ENCODE assay signal across 13 cellular contexts in the genomic region with DNA sequence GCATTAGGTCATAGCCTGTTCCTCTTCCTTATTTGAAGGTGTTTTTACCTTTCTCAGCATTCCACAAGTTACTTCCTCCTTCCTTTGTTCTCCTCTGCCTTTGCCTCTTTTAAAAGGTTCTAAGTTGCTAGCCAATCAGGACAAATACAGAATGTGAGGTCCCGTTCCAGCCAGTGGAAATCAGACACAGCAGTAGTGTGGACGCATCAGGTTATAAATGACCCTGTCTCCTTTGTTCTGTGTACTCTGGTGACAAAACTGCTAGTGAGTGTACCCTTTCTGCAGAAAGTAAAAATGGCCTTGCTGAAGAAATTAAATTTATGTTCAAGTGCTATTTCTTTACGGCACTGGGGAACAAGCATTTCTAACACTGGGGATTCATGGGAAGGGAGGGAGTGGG. TPM values are rescaled to one million over a fixed set of nuclear protein-coding genes. Genes with fewer than 3 reads are reported as not detected.
DNase-seq lines count a peak whose midpoint lies in the region; ATAC-seq and TF ChIP-seq lines count a peak whose summit lies in the region.
"Not testable (repeated sequence)": the region's sequence is repeated elsewhere in the genome, so short reads cannot be mapped to it uniquely, and the experiment has no call there.
"Had no signal": no experiment of that assay in that cellular context is flagged by ENCODE, and none has a peak within 500 bp of the region (broad histone marks: within the 10 kb centered on the region; RNA-seq: fewer than 3 reads in every experiment).

No MANE protein-coding gene starts in this region.

- H3K18ac ChIP-seq in H9 (ENCODE audit: insufficient read length, low read depth, low read length), result not testable (repeated sequence)

- not testable (repeated sequence) for H3K23me2 ChIP-seq in H9 (ENCODE audit: insufficient read length, low read depth, low read length, poor library complexity, severe bottlenecking)

- not testable (repeated sequence) for H3K27ac ChIP-seq in CD4-positive, CD25-positive, alpha-beta regulatory T cell (ENCODE audit: insufficient read depth, low read length, poor library complexity, severe bottlenecking); H9 (ENCODE audit: insufficient read length, low read depth, low read length); endodermal cell (ENCODE audit: low read depth, low read length)
- H3K27ac ChIP-seq in body of pancreas (peak overlapping the region in 3 of 4 donors; percentile 36 to 97 (median 37)), neutrophil (peak overlapping the region; percentile 54)

- intact Hi-C loops in body of pancreas (cut with DNase I), result not testable (repeated sequence)

- not testable (repeated sequence) for H2BK12ac ChIP-seq in H9 (ENCODE audit: insufficient read length, low read depth, low read length)

- H3K36me3 Mint-ChIP-seq in CD4-positive, CD25-positive, alpha-beta regulatory T cell, result peaks cover 49% of the 10 kb centered on the region
- H3K36me3 Mint-ChIP-seq in H9 (ENCODE audit: insufficient read depth in 1 of 3, low read depth in 3 of 3) (peaks cover 29 to 42% (median 36%) of the 10 kb centered on the region in 3 experiments), WTC11 (peaks cover 52% of the 10 kb centered on the region), endodermal cell (ENCODE audit: low read depth) (peaks cover 37% of the 10 kb centered on the region), type B pancreatic cell (peaks cover 56% of the 10 kb centered on the region)
- peaks cover 29 to 54% of the 10 kb centered on the region in 2 donors for H3K36me3 Mint-ChIP-seq in activated T-cell treated with anti-CD3 and anti-CD28 coated beads, Interleukin-2, amount 50 U/mL, for 72 hours (ENCODE audit: insufficient read depth in 2 of 2)

- H3K27me3 Mint-ChIP-seq in CD4-positive, CD25-positive, alpha-beta regulatory T cell; H9 (ENCODE audit: low read depth); WTC11 (ENCODE audit: low read depth); activated T-cell treated with anti-CD3 and anti-CD28 coated beads, Interleukin-2, amount 50 U/mL, for 72 hours (ENCODE audit: low read depth); endodermal cell (ENCODE audit: insufficient read depth); type B pancreatic cell: not testable (repeated sequence)

- H3K4me1 Mint-ChIP-seq in CD4-positive, CD25-positive, alpha-beta regulatory T cell, result peaks cover 19 to 56% (median 33%) of the 10 kb centered on the region in 4 donors
- H3K4me1 Mint-ChIP-seq in H9, result peaks cover 7 to 16% of the 10 kb centered on the region in 2 experiments
- H3K4me1 Mint-ChIP-seq in WTC11, result peaks cover 27% of the 10 kb centered on the region
- peaks cover 43% of the 10 kb centered on the region for H3K4me1 Mint-ChIP-seq in activated T-cell treated with anti-CD3 and anti-CD28 coated beads, Interleukin-2, amount 50 U/mL, for 72 hours (ENCODE audit: low read depth)
- not testable (repeated sequence) for H3K4me1 Mint-ChIP-seq in endodermal cell; type B pancreatic cell (ENCODE audit: unreplicated experiment)

- H3K9me3 Mint-ChIP-seq in CD4-positive, CD25-positive, alpha-beta regulatory T cell, result peaks cover 0 to 37% (median 18%) of the 10 kb centered on the region in 7 donors
- peaks cover 11 to 12% of the 10 kb centered on the region in 2 experiments; a peak in 4 of 5 replicates for H3K9me3 Mint-ChIP-seq in H9
- peaks cover 29% of the 10 kb centered on the region for H3K9me3 Mint-ChIP-seq in WTC11
- not testable (repeated sequence) for H3K9me3 Mint-ChIP-seq in activated T-cell treated with anti-CD3 and anti-CD28 coated beads, Interleukin-2, amount 50 U/mL, for 72 hours
- H3K9me3 Mint-ChIP-seq in endodermal cell, result peaks cover 21% of the 10 kb centered on the region
- H3K9me3 Mint-ChIP-seq in type B pancreatic cell, result peaks cover 13% of the 10 kb centered on the region

- not testable (repeated sequence) for H3K27me3 ChIP-seq in CD4-positive, CD25-positive, alpha-beta regulatory T cell (ENCODE audit: control insufficient read depth, insufficient read depth, low read length); H9 (ENCODE audit: insufficient read depth, low read length); body of pancreas; endodermal cell (ENCODE audit: control insufficient read depth, insufficient read depth, low read length, poor library complexity, severe bottlenecking)
- peaks cover 17% of the 10 kb centered on the region for H3K27me3 ChIP-seq in neutrophil

- H4K20me1 ChIP-seq in H9 (ENCODE audit: control insufficient read depth, insufficient read depth, insufficient read length), result not testable (repeated sequence)

- TF ChIP-seq POLR2A in body of pancreas (IDR thresholded peaks at IDR 0.05), result not testable (repeated sequence)

- not testable (repeated sequence) for H4K8ac ChIP-seq in H9 (replicated peaks; ENCODE audit: insufficient read length, low read depth, low read length)

- H3K23ac ChIP-seq in H9 (ENCODE audit: insufficient read length, low read depth, low read length), result not testable (repeated sequence)

- not testable (repeated sequence) for H4K5ac ChIP-seq in H9 (ENCODE audit: insufficient read length, low read depth, low read length)

- H4K91ac ChIP-seq in H9 (ENCODE audit: insufficient read length, low read depth, low read length), result not testable (repeated sequence)

- DNase-seq in CD4-positive, CD25-positive, alpha-beta regulatory T cell; H9; WTC11 (ENCODE audit: low spot score); activated T-cell treated with anti-CD3 and anti-CD28 coated beads, Interleukin-2, amount 50 U/mL, for 72 hours; type B pancreatic cell (ENCODE audit: extremely low spot score, unreplicated experiment): not testable (repeated sequence)
- DNase-seq in body of pancreas, result peak in 1 of 4 donors; percentile 6
- DNase-seq in endodermal cell, result peak; percentile 56

- not testable (repeated sequence) for H3K56ac ChIP-seq in H9 (ENCODE audit: insufficient read length, low read depth, low read length)

- not testable (repeated sequence) for H2BK5ac ChIP-seq in H9 (ENCODE audit: insufficient read length, low read length)

- not testable (repeated sequence) for ATAC-seq in CD4-positive, CD25-positive, alpha-beta regulatory T cell (ENCODE audit: low read depth in 2 of 2); WTC11; activated T-cell treated with anti-CD3 and anti-CD28 coated beads, Interleukin-2, amount 50 U/mL, for 72 hours (replicated peaks in 1 of 2); body of pancreas

- not testable (repeated sequence) for H2AK5ac ChIP-seq in H9 (ENCODE audit: insufficient read length, low read length)

- not testable (repeated sequence) for H3K4me2 ChIP-seq in H9 (ENCODE audit: insufficient read depth, insufficient read length, low read length)

- not testable (repeated sequence) for H3T11ph ChIP-seq in H9 (ENCODE audit: low read length)

- H2BK20ac ChIP-seq in H9 (ENCODE audit: low read depth, low read length, poor library complexity, severe bottlenecking), result not testable (repeated sequence)

- not testable (repeated sequence) for TF ChIP-seq CTCF in H9 (conservative IDR thresholded peaks at IDR 0.05); WTC11 (IDR thresholded peaks at IDR 0.05); body of pancreas (IDR thresholded peaks at IDR 0.05); endodermal cell (conservative IDR thresholded peaks at IDR 0.05); neutrophil (IDR thresholded peaks at IDR 0.05); type B pancreatic cell (conservative IDR thresholded peaks at IDR 0.05)

- H2BK15ac ChIP-seq in H9 (ENCODE audit: low read depth, low read length), result not testable (repeated sequence)

- not testable (repeated sequence) for H3K79me1 ChIP-seq in H9 (ENCODE audit: insufficient read depth, low read depth, low read length, poor library complexity, severe bottlenecking)

- POLR2A ChIA-PET in WTC11 (lab: Charles Lee), result not testable (repeated sequence)

- H3K27ac Mint-ChIP-seq in CD4-positive, CD25-positive, alpha-beta regulatory T cell, result not testable (repeated sequence)
- H3K27ac Mint-ChIP-seq in H9 (peak overlapping the region in 2 of 3 experiments; percentile 30 to 82; a peak in 2 of 7 replicates), WTC11 (peak overlapping the region; percentile 76), endodermal cell (peak overlapping the region; percentile 7), type B pancreatic cell (peak overlapping the region; percentile 65)
- H3K27ac Mint-ChIP-seq in activated T-cell treated with anti-CD3 and anti-CD28 coated beads, Interleukin-2, amount 50 U/mL, for 72 hours, result peak overlapping the region; percentile 39

- not testable (repeated sequence) for H3K14ac ChIP-seq in H9 (ENCODE audit: insufficient read depth, low read length)

- H2BK120ac ChIP-seq in H9 (ENCODE audit: low read depth, low read length, poor library complexity, severe bottlenecking), result not testable (repeated sequence)

- H3K79me2 ChIP-seq in H9 (ENCODE audit: insufficient read depth, low read length), result not testable (repeated sequence)

- peak overlapping the region in 3 of 4 donors; percentile 13 to 43 (median 26) for H3K4me3 Mint-ChIP-seq in CD4-positive, CD25-positive, alpha-beta regulatory T cell
- H3K4me3 Mint-ChIP-seq in H9; WTC11; activated T-cell treated with anti-CD3 and anti-CD28 coated beads, Interleukin-2, amount 50 U/mL, for 72 hours; endodermal cell: not testable (repeated sequence)
- H3K4me3 Mint-ChIP-seq in type B pancreatic cell, result peak overlapping the region; percentile 16

- H3K4ac ChIP-seq in H9 (ENCODE audit: low read depth, low read length), result not testable (repeated sequence)

- H3K4me1 ChIP-seq in CD4-positive, CD25-positive, alpha-beta regulatory T cell (ENCODE audit: control insufficient read depth, insufficient read depth, low read length, poor library complexity, severe bottlenecking), result peaks cover 18% of the 10 kb centered on the region
- not testable (repeated sequence) for H3K4me1 ChIP-seq in H9 (ENCODE audit: insufficient read depth, low read length); endodermal cell (ENCODE audit: control insufficient read depth, insufficient read depth, low read length)
- H3K4me1 ChIP-seq in body of pancreas (peaks cover 38% of the 10 kb centered on the region), neutrophil (ENCODE audit: control insufficient read depth in 1 of 2, insufficient read depth in 1 of 2, low read depth in 1 of 2, low read length in 1 of 2) (peaks cover 49 to 50% of the 10 kb centered on the region in 2 experiments)

- H3K36me3 ChIP-seq in CD4-positive, CD25-positive, alpha-beta regulatory T cell (ENCODE audit: control insufficient read depth, insufficient read depth, low read length), result peaks cover 43% of the 10 kb centered on the region
- not testable (repeated sequence) for H3K36me3 ChIP-seq in body of pancreas (replicated peaks in 1 of 2; ENCODE audit: insufficient read depth in 1 of 2, low read depth in 2 of 2); endodermal cell (ENCODE audit: control insufficient read depth, insufficient read depth, low read length)
- peaks cover 13% of the 10 kb centered on the region for H3K36me3 ChIP-seq in neutrophil

- not testable (repeated sequence) for H3K4me3 ChIP-seq in CD4-positive, CD25-positive, alpha-beta regulatory T cell (ENCODE audit: low read depth, low read length); body of pancreas; endodermal cell (ENCODE audit: low read length); neutrophil (ENCODE audit: low read depth in 1 of 2, low read length in 1 of 2)

- CTCF ChIA-PET in WTC11 (lab: Charles Lee), result not testable (repeated sequence)

- H2AFZ ChIP-seq in H9 (ENCODE audit: low read length), result not testable (repeated sequence)

- no CpG with 5 or more reads among the region's 3 CpGs for WGBS in H9 (ENCODE audit: extremely low coverage, insufficient read length, low lambda C conversion rate)
- WGBS in body of pancreas, 2 donors, result 62 to 67% methylated on average over 3 of the region's 3 CpGs
- WGBS in endodermal cell (ENCODE audit: insufficient coverage in 1 of 2, insufficient read length in 1 of 2), 2 experiments, result 82 to 91% methylated on average over 2 to 3 of the region's 3 CpGs

- peaks cover 21 to 27% of the 10 kb centered on the region in 2 experiments for H3K9me3 ChIP-seq in CD4-positive, CD25-positive, alpha-beta regulatory T cell (ENCODE audit: control insufficient read depth in 2 of 2, low read length in 2 of 2)
- not testable (repeated sequence) for H3K9me3 ChIP-seq in H9 (ENCODE audit: control insufficient read depth, low read depth, low read length); body of pancreas; endodermal cell (ENCODE audit: control insufficient read depth, low read length); neutrophil

- H3K9ac ChIP-seq in H9 (ENCODE audit: extremely low read depth, insufficient read length, low read length); endodermal cell (ENCODE audit: extremely low read depth, low read length, poor library complexity, severe bottlenecking): not testable (repeated sequence)

RNA-seq across cellular contexts. Expression of a gene that starts 37.3 kb away (rescaled TPM):
- total RNA-seq in CD4-positive, CD25-positive, alpha-beta regulatory T cell, result 119 TPM
- polyA plus RNA-seq in CD4-positive, CD25-positive, alpha-beta regulatory T cell, result 10 to 100 TPM; 50.7 to 61.0 (median 56.0) TPM
- total RNA-seq in H9 (2021) (108 TPM in 2 replicates), WTC11 (2021) (98.4 to 111 TPM (median 102 TPM) in 3 replicates), body of pancreas (10 to 100 TPM in 1 of 2 donors, 1 to 10 TPM in 1; 8.6 to 14.8 TPM), endodermal cell (100 to 1,000 TPM in 1 of 2 donors, 10 to 100 TPM in 1; 97.4 to 150 TPM), type B pancreatic cell (ENCODE audit: low replicate concordance) (86.3 and 134 TPM in 2 replicates)
- 100 to 1,000 TPM; 104 to 111 TPM for total RNA-seq in activated T-cell treated with anti-CD3 and anti-CD28 coated beads, Interleukin-2, amount 50 U/mL, for 72 hours
- polyA plus RNA-seq in endodermal cell (2013, experiment 1 of 2), result 56.6 TPM
- 63.5 TPM for polyA plus RNA-seq in endodermal cell (2013, experiment 2 of 2)

RNA-seq across cellular contexts. Expression of a gene that starts 37.5 kb away (rescaled TPM):
- total RNA-seq in CD4-positive, CD25-positive, alpha-beta regulatory T cell, result 0.54 TPM
- 1 to 10 TPM; 1.4 to 2.8 (median 1.7) TPM for polyA plus RNA-seq in CD4-positive, CD25-positive, alpha-beta regulatory T cell
- total RNA-seq in H9 (2021), result 1.6 and 1.9 TPM in 2 replicates
- total RNA-seq in WTC11 (2021), result 1.3 to 2.0 TPM (median 1.8 TPM) in 3 replicates
- 1 to 10 TPM; 2.4 to 5.1 TPM for total RNA-seq in activated T-cell treated with anti-CD3 and anti-CD28 coated beads, Interleukin-2, amount 50 U/mL, for 72 hours
- 1 to 10 TPM in 1 of 2 donors, not detected in 1; 1.8 TPM for total RNA-seq in body of pancreas
- 1 to 10 TPM; 2.5 to 3.3 TPM for total RNA-seq in endodermal cell
- polyA plus RNA-seq in endodermal cell (2013, experiment 1 of 2), result 4.3 TPM
- 4.2 TPM for polyA plus RNA-seq in endodermal cell (2013, experiment 2 of 2)
- total RNA-seq in type B pancreatic cell (ENCODE audit: low replicate concordance), result 1.9 and 2.7 TPM in 2 replicates

RNA-seq across cellular contexts. Expression of a gene that starts 48.0 kb away (rescaled TPM):
- total RNA-seq in CD4-positive, CD25-positive, alpha-beta regulatory T cell, result not detected
- polyA plus RNA-seq in CD4-positive, CD25-positive, alpha-beta regulatory T cell, result under 1 TPM in 2 of 4 donors, not detected in 2; 0.08 to 0.09 TPM
- total RNA-seq in H9 (2021), result not detected in 2 replicates
- total RNA-seq in WTC11 (2021), result not detected in 3 replicates
- not detected for total RNA-seq in activated T-cell treated with anti-CD3 and anti-CD28 coated beads, Interleukin-2, amount 50 U/mL, for 72 hours
- 1 to 10 TPM; 1.3 to 4.3 TPM for total RNA-seq in body of pancreas
- total RNA-seq in endodermal cell, result not detected
- not detected for polyA plus RNA-seq in endodermal cell (2013, experiment 1 of 2)
- not detected for polyA plus RNA-seq in endodermal cell (2013, experiment 2 of 2)
- total RNA-seq in type B pancreatic cell (ENCODE audit: low replicate concordance), result not detected in 2 replicates
- total RNA-seq: A172; A673; CD8-positive, alpha-beta memory T cell; GM12878; GM23248 had no signal
- polyA plus RNA-seq: CD8-positive, alpha-beta memory T cell; GM23248 had no signal
